Comparison of ENCODE assay signal across 26 cellular contexts in genomic region chr20:44770480-44771171, GRCh38. TPM values are rescaled to one million over a fixed set of nuclear protein-coding genes. Genes with fewer than 3 reads are reported as not detected.
DNase-seq lines count a peak whose midpoint lies in the region; ATAC-seq and TF ChIP-seq lines count a peak whose summit lies in the region.
"Had no signal": no experiment of that assay in that cellular context is flagged by ENCODE, and none has a peak within 500 bp of the region (broad histone marks: within the 10 kb centered on the region; RNA-seq: fewer than 3 reads in every experiment).

No MANE protein-coding gene starts in this region.

- no peaks in the 10 kb centered on the region for H3K36me3 Mint-ChIP-seq in activated CD8-positive, alpha-beta memory T cell treated with anti-CD3 and anti-CD28 coated beads, Interleukin-2, amount 10 ng/mL, durations not matched to agents 7 days and 5 days
- H3K36me3 Mint-ChIP-seq: CD8-positive, alpha-beta T cell had no signal

- H3K27ac Mint-ChIP-seq in activated CD8-positive, alpha-beta memory T cell treated with anti-CD3 and anti-CD28 coated beads, Interleukin-2, amount 10 ng/mL, durations not matched to agents 7 days and 5 days = no peak overlapping the region
- H3K27ac Mint-ChIP-seq: CD8-positive, alpha-beta T cell; T-helper 17 cell had no signal

- peaks cover 9% of the 10 kb centered on the region for H3K27me3 Mint-ChIP-seq in activated CD8-positive, alpha-beta memory T cell treated with anti-CD3 and anti-CD28 coated beads, Interleukin-2, amount 10 ng/mL, durations not matched to agents 7 days and 5 days

- CTCF ChIA-PET in activated CD8-positive, alpha-beta memory T cell treated with anti-CD3 and anti-CD28 coated beads, Interleukin-2, amount 10 ng/mL, durations not matched to agents 7 days and 5 days (lab: Charles Lee) = no interaction called here

- H3K4me3 Mint-ChIP-seq in activated CD8-positive, alpha-beta memory T cell treated with anti-CD3 and anti-CD28 coated beads, Interleukin-2, amount 10 ng/mL, durations not matched to agents 7 days and 5 days = no peak overlapping the region
- H3K4me3 Mint-ChIP-seq: CD8-positive, alpha-beta T cell; T-helper 17 cell had no signal

- H3K9me3 Mint-ChIP-seq in activated CD8-positive, alpha-beta memory T cell treated with anti-CD3 and anti-CD28 coated beads, Interleukin-2, amount 10 ng/mL, durations not matched to agents 7 days and 5 days (ENCODE audit: low read depth) = no peaks in the 10 kb centered on the region
- H3K9me3 Mint-ChIP-seq: CD8-positive, alpha-beta T cell had no signal

- no peak for ATAC-seq in activated CD8-positive, alpha-beta memory T cell treated with anti-CD3 and anti-CD28 coated beads, Interleukin-2, amount 10 ng/mL, durations not matched to agents 7 days and 5 days
- ATAC-seq: CD8-positive, alpha-beta T cell; T-helper 17 cell had no signal

- H3K27me3 ChIP-seq in H7 (ENCODE audit: control insufficient read depth, insufficient read depth, low read length) = no peaks in the 10 kb centered on the region; the same call in 1 of the 2 replicates

- peak; percentile 32 for DNase-seq in NCI-H82 (lab: John Stamatoyannopoulos, UW)
- DNase-seq in NCI-H82 treated with DMSO at 0.1 percent for 48 hours (lab: John Stamatoyannopoulos, UW; ENCODE audit: unreplicated experiment) = no peak
- peak; percentile 37 for DNase-seq in H7
- peak; percentile 28 for DNase-seq in NB4 (ENCODE audit: low read depth)
- DNase-seq in caudate nucleus (lab: John Stamatoyannopoulos, UW) = peak in 7 of 61 donors; percentile 3 to 41 (median 17)
- DNase-seq in 8988T = no peak
- DNase-seq in SW480 (ENCODE audit: low spot score) = no peak
- DNase-seq in activated CD8-positive, alpha-beta memory T cell treated with anti-CD3 and anti-CD28 coated beads, Interleukin-2, amount 10 ng/mL, durations not matched to agents 7 days and 5 days = no peak
- DNase-seq: CD8-positive, alpha-beta T cell; DMS153; KBM-7; MG63; NCI-H1048; NCI-H1417; NCI-H1694; NCI-H2029 treated with DMSO at 0.1 percent for 48 hours; NCI-H2171; NCI-H524; NCI-H774; SK-N-SH; SW 1271; T-helper 17 cell; T1000 had no signal

- H3K27ac ChIP-seq in caudate nucleus (ENCODE audit: low read depth, low read length) = peak overlapping the region; percentile 16
- H3K27ac ChIP-seq: C4-2B had no signal

- TF ChIP-seq POLR2A in NB4 (IDR thresholded peaks at IDR 0.05; ENCODE audit: extremely low read depth, insufficient read length) = no peak

- no peaks in the 10 kb centered on the region for H3K36me3 ChIP-seq in H7 (replicated peaks; ENCODE audit: control insufficient read depth, insufficient read depth, low read length)
- H3K36me3 ChIP-seq: MG63 had no signal

- no peaks in the 10 kb centered on the region for H3K4me1 Mint-ChIP-seq in activated CD8-positive, alpha-beta memory T cell treated with anti-CD3 and anti-CD28 coated beads, Interleukin-2, amount 10 ng/mL, durations not matched to agents 7 days and 5 days

- H3K4me3 ChIP-seq in H7 (ENCODE audit: insufficient read depth, low read depth, low read length) (no peak overlapping the region), NB4 (ENCODE audit: low read depth, low read length) (no peak overlapping the region)
- H3K4me3 ChIP-seq: MG63 had no signal

- no peak for TF ChIP-seq CTCF in NB4 (IDR thresholded peaks at IDR 0.05; ENCODE audit: low read depth, low read length)

RNA-seq across cellular contexts. Expression of gene KCNK15, which starts 25.0 kb away (rescaled TPM):
- 0.14 TPM in 1 of 2 replicates, not detected in the other for total RNA-seq in H7 (2014; rRNA removed; shearing (Covaris generic))
- not detected for total RNA-seq in activated CD8-positive, alpha-beta memory T cell treated with anti-CD3 and anti-CD28 coated beads, Interleukin-2, amount 10 ng/mL, durations not matched to agents 7 days and 5 days
- total RNA-seq: A673; CD8-positive, alpha-beta T cell; T-helper 17 cell had no signal

RNA-seq across cellular contexts. Expression of gene RIMS4, which starts 39.7 kb away (rescaled TPM):
- 2.7 and 3.1 TPM in 2 replicates for total RNA-seq in H7 (2014; rRNA removed; shearing (Covaris generic))
- not detected for total RNA-seq in activated CD8-positive, alpha-beta memory T cell treated with anti-CD3 and anti-CD28 coated beads, Interleukin-2, amount 10 ng/mL, durations not matched to agents 7 days and 5 days
- total RNA-seq: CD8-positive, alpha-beta T cell; T-helper 17 cell had no signal

RNA-seq across cellular contexts. Expression of gene CCN5, which starts 55.5 kb away (rescaled TPM):
- not detected in 2 replicates for total RNA-seq in H7 (2014; rRNA removed; shearing (Covaris generic))
- not detected for total RNA-seq in activated CD8-positive, alpha-beta memory T cell treated with anti-CD3 and anti-CD28 coated beads, Interleukin-2, amount 10 ng/mL, durations not matched to agents 7 days and 5 days
- total RNA-seq: A673; Caco-2; CD8-positive, alpha-beta T cell; T-helper 17 cell had no signal

Comparison
In these comparisons a context has a peak if more than half of its experiments do, and no peak if none do; other contexts are left out.
1. DNase-seq: peak in NCI-H82 (single experiment), H7 (single experiment) and NB4 (single experiment); none in NCI-H82 treated with DMSO at 0.1 percent for 48 hours (single experiment), 8988T (single experiment), SW480 (single experiment) and activated CD8-positive, alpha-beta memory T cell treated with anti-CD3 and anti-CD28 coated beads, Interleukin-2, amount 10 ng/mL, durations not matched to agents 7 days and 5 days (single experiment).